Comparison of ENCODE assay signal across 8 cellular contexts in the genomic region with DNA sequence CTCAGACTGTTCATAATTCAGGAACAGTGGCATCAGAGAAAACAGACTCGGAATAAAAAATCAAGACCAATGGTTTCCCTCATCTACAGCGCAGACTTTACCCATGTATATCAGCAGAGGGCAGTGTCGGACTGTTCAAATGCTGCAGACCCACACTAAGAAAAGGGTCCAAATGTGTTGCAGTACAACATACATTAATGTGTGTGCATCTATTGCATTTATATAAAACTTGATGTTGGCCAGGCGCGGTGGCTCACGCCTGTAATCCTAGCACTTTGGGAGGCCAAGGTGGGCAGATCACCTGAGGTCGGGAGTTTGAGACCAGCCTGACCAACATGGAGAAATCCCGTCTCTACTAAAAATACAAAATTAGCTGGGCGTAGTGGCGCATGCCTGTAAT. TPM values are rescaled to one million over a fixed set of nuclear protein-coding genes. Genes with fewer than 3 reads are reported as not detected.
DNase-seq lines count a peak whose midpoint lies in the region; TF ChIP-seq lines count a peak whose summit lies in the region.
"Not testable (repeated sequence)": the region's sequence is repeated elsewhere in the genome, so short reads cannot be mapped to it uniquely, and the experiment has no call there.

No MANE protein-coding gene starts in this region.

- TF ChIP-seq RAD21 in SK-N-SH (IDR thresholded peaks at IDR 0.05; ENCODE audit: low read length) (peak; percentile 95), liver (IDR thresholded peaks at IDR 0.05) (peak; percentile 86 to 91)

- not testable (repeated sequence) for H3K4me3 Mint-ChIP-seq in activated T-helper 1 cell treated with anti-CD3 and anti-CD28 coated beads, Interleukin-12 subunit alpha, Interleukin-12 subunit beta, Interleukin-2, Interleukin-4 antibody, amounts not matched to agents 30 ng/mL and 10 ng/mL and 1 ng/mL, durations not matched to agents 14 hours and 24 hours and 36 hours

- peak overlapping the region; percentile 97 to 98 for H3K27ac ChIP-seq in SK-N-SH (ENCODE audit: low read depth in 2 of 2, low read length in 1 of 2)
- H3K27ac ChIP-seq in liver (ENCODE audit: low read depth in 1 of 2, low read length in 2 of 2): not testable (repeated sequence)

- POLR2A ChIA-PET in SK-N-SH (lab: Yijun Ruan, JAX): not testable (repeated sequence)

- H3K9ac ChIP-seq in SK-N-SH: peak overlapping the region; percentile 56; the same call in 1 of the 2 replicates
- not testable (repeated sequence) for H3K9ac ChIP-seq in liver (ENCODE audit: low read depth in 1 of 2, low read length in 2 of 2)

- not testable (repeated sequence) for H3K27ac Mint-ChIP-seq in activated T-helper 1 cell treated with anti-CD3 and anti-CD28 coated beads, Interleukin-12 subunit alpha, Interleukin-12 subunit beta, Interleukin-2, Interleukin-4 antibody, amounts not matched to agents 30 ng/mL and 10 ng/mL and 1 ng/mL, durations not matched to agents 14 hours and 24 hours and 36 hours

- peak overlapping the region; percentile 24 to 32; a peak in 3 of 4 replicates for H3K4me3 ChIP-seq in SK-N-SH (ENCODE audit: low read depth in 2 of 2, low read length in 1 of 2)
- H3K4me3 ChIP-seq in epithelial cell of esophagus (ENCODE audit: low read length); liver (ENCODE audit: low read depth in 1 of 3, low read length in 3 of 3): not testable (repeated sequence)

- H3K9me2 ChIP-seq in SK-N-SH: not testable (repeated sequence)

- peaks cover 48% of the 10 kb centered on the region for H3K4me1 Mint-ChIP-seq in activated T-helper 1 cell treated with anti-CD3 and anti-CD28 coated beads, Interleukin-12 subunit alpha, Interleukin-12 subunit beta, Interleukin-2, Interleukin-4 antibody, amounts not matched to agents 30 ng/mL and 10 ng/mL and 1 ng/mL, durations not matched to agents 14 hours and 24 hours and 36 hours (ENCODE audit: low read depth)

- H3K27me3 Mint-ChIP-seq in activated T-helper 1 cell treated with anti-CD3 and anti-CD28 coated beads, Interleukin-12 subunit alpha, Interleukin-12 subunit beta, Interleukin-2, Interleukin-4 antibody, amounts not matched to agents 30 ng/mL and 10 ng/mL and 1 ng/mL, durations not matched to agents 14 hours and 24 hours and 36 hours (ENCODE audit: insufficient read depth): not testable (repeated sequence)

- intact Hi-C loops in activated T-helper 1 cell treated with anti-CD3 and anti-CD28 coated beads, Interleukin-12 subunit alpha, Interleukin-12 subunit beta, Interleukin-2, Interleukin-4 antibody, amounts not matched to agents 30 ng/mL and 10 ng/mL and 1 ng/mL, durations not matched to agents 14 hours and 24 hours and 36 hours (cut with micrococcal nuclease): loop anchor here (1.0 to 5.0 kb wide), 5 partner anchors 85 to 1475 kb away; no protein-coding TSS in a partner anchor

- DNase-seq in AML-193 (lab: John Stamatoyannopoulos, UW) (peak; percentile 33 to 41), GM19240 (ENCODE audit: insufficient read length, low spot score) (peak; percentile 33), NCI-H1930 (lab: John Stamatoyannopoulos, UW) (peak; percentile 30 to 41), SK-N-SH (peak; percentile 72)
- peak; percentile 32 for DNase-seq in activated T-helper 1 cell treated with anti-CD3 and anti-CD28 coated beads, Interleukin-12 subunit alpha, Interleukin-12 subunit beta, Interleukin-2, Interleukin-4 antibody, amounts not matched to agents 30 ng/mL and 10 ng/mL and 1 ng/mL, durations not matched to agents 14 hours and 24 hours and 36 hours (ENCODE audit: low spot score)
- not testable (repeated sequence) for DNase-seq in epithelial cell of esophagus (ENCODE audit: low read depth)
- peak; percentile 50 for DNase-seq in stimulated activated CD4-positive, alpha-beta T cell treated with anti-CD3 and anti-CD28 coated beads, Interleukin-15, amount 100 ng/mL, for 24 hours

- TF ChIP-seq CTCF in SK-N-SH (IDR thresholded peaks at IDR 0.05) (peak; percentile 79), epithelial cell of esophagus (IDR thresholded peaks at IDR 0.05; ENCODE audit: insufficient read depth, low read depth, low read length, missing control alignments) (peak; percentile 56), liver (IDR thresholded peaks at IDR 0.05; ENCODE audit: low read depth, low read length, missing input control) (peak; percentile 81)

- peaks cover 71 to 89% of the 10 kb centered on the region in 2 experiments for H3K36me3 ChIP-seq in SK-N-SH (replicated peaks in 1 of 2; ENCODE audit: control insufficient read depth in 1 of 2, insufficient read depth in 2 of 2, low read length in 1 of 2)
- H3K36me3 ChIP-seq in liver (ENCODE audit: control insufficient read depth in 4 of 4, insufficient read depth in 3 of 4, low read depth in 1 of 4, low read length in 3 of 4): peaks cover 6 to 20% (median 9%) of the 10 kb centered on the region in 4 donors

- peaks cover 76% of the 10 kb centered on the region for H3K36me3 Mint-ChIP-seq in activated T-helper 1 cell treated with anti-CD3 and anti-CD28 coated beads, Interleukin-12 subunit alpha, Interleukin-12 subunit beta, Interleukin-2, Interleukin-4 antibody, amounts not matched to agents 30 ng/mL and 10 ng/mL and 1 ng/mL, durations not matched to agents 14 hours and 24 hours and 36 hours (ENCODE audit: low read depth)

- 36% methylated on average over 10 of the region's 10 CpGs for WGBS in SK-N-SH (ENCODE audit: low lambda C conversion rate)
- 72% methylated on average over 10 of the region's 10 CpGs for WGBS in liver

- H3K4me1 ChIP-seq in SK-N-SH (ENCODE audit: control insufficient read depth in 1 of 2, insufficient read depth in 2 of 2, low read depth in 1 of 2, low read length in 1 of 2): peaks cover 29 to 34% of the 10 kb centered on the region in 2 experiments
- not testable (repeated sequence) for H3K4me1 ChIP-seq in liver (ENCODE audit: control insufficient read depth in 4 of 4, insufficient read depth in 4 of 4, low read length in 3 of 4)

- TF ChIP-seq EP300 in SK-N-SH (IDR thresholded peaks at IDR 0.05; ENCODE audit: borderline replicate concordance in 1 of 2, low read depth in 1 of 2, low read length in 1 of 2): not testable (repeated sequence)

- peak overlapping the region; percentile 41 for H3K4me2 ChIP-seq in SK-N-SH

- H3K9me3 Mint-ChIP-seq in activated T-helper 1 cell treated with anti-CD3 and anti-CD28 coated beads, Interleukin-12 subunit alpha, Interleukin-12 subunit beta, Interleukin-2, Interleukin-4 antibody, amounts not matched to agents 30 ng/mL and 10 ng/mL and 1 ng/mL, durations not matched to agents 14 hours and 24 hours and 36 hours: not testable (repeated sequence)

- CTCF ChIA-PET in SK-N-SH (lab: Yijun Ruan, JAX): interaction anchor here (0.6 to 7.0 kb wide), 67 partner anchors 9 to 1475 kb away, joined by 3 to 124 read pairs (median 4); a partner anchor contains a TSS

- H3K9me3 ChIP-seq in SK-N-SH; liver (ENCODE audit: control insufficient read depth in 4 of 4, low read length in 3 of 4): not testable (repeated sequence)

- H3F3A ChIP-seq in SK-N-SH (replicated peaks; ENCODE audit: insufficient read depth): peaks cover 100% of the 10 kb centered on the region

- H4K20me1 ChIP-seq in SK-N-SH (ENCODE audit: insufficient read depth): peaks cover 99% of the 10 kb centered on the region

- peaks cover 94% of the 10 kb centered on the region for H3K79me2 ChIP-seq in SK-N-SH (ENCODE audit: insufficient read depth)

- not testable (repeated sequence) for H3K27me3 ChIP-seq in SK-N-SH (ENCODE audit: insufficient read depth); liver (ENCODE audit: control insufficient read depth in 4 of 4, insufficient read depth in 4 of 4, low read length in 3 of 4)

- H2AFZ ChIP-seq in SK-N-SH (ENCODE audit: low read depth): not testable (repeated sequence)

TF ChIP-seq in SK-N-SH, 30 proteins besides CTCF, POLR2A, EP300 and RAD21:
- TF ChIP-seq RXRA (IDR thresholded peaks at IDR 0.05; ENCODE audit: borderline replicate concordance, low read depth): 0 out of 2 replicates have a peak, but pooled peaks have one; percentile 1
- TF ChIP-seq SMC3 (IDR thresholded peaks at IDR 0.05; ENCODE audit: low read depth, low read length): peak; percentile 75
TF ChIP-seq in SK-N-SH: peak in this region for 2; not testable (repeated sequence) for 28.

RNA-seq across cellular contexts. Expression of a gene that starts 38.0 kb away (rescaled TPM):
- polyA plus RNA-seq in SK-N-SH (2012; rRNA removed) (4,669 and 5,711 TPM in 2 replicates), liver (100 to 1,000 TPM in 1 of 2 donors, 10 to 100 TPM in 1; 62.7 to 125 TPM)
- polyA plus RNA-seq in SK-N-SH (2012; cell fraction: cytosol; rRNA removed): 5,477 and 5,705 TPM in 2 replicates
- polyA plus RNA-seq in SK-N-SH (2012; cell fraction: nucleus; rRNA removed): 2,958 and 4,347 TPM in 2 replicates
- total RNA-seq in activated T-helper 1 cell treated with anti-CD3 and anti-CD28 coated beads, Interleukin-12 subunit alpha, Interleukin-12 subunit beta, Interleukin-2, Interleukin-4 antibody, amounts not matched to agents 30 ng/mL and 10 ng/mL and 1 ng/mL, durations not matched to agents 14 hours and 24 hours and 36 hours: 243 and 247 TPM in 2 replicates
- total RNA-seq in liver: 100 to 1,000 TPM in 1 of 2 donors, 10 to 100 TPM in 1; 88.4 to 138 TPM
